35 cellular contexts compared by ENCODE assay signal in the genomic region with DNA sequence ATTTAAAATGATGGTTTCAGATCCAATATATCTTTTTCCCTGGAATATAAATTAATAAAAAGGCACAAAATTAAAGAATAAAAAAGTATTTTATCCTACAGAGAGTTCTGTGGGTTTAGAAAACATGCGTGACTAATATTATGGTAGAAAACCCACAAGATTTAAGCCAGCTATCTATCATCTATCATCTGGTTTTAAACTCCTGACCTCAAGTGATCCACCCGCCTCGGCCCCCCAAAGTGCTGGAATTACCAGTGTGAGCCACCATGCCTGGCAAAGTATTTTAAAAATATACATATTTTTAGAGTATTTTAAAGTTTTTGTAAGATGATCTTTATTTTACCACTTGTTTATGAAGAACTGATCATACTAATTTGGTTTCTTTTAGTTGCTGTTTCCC.
"Had no signal": no experiment of that assay in that cellular context is flagged by ENCODE, and none has a peak within 500 bp of the region (broad histone marks: within the 10 kb centered on the region; RNA-seq: fewer than 3 reads in every experiment).

No MANE protein-coding gene starts in this region.

- H3K27ac ChIP-seq: cardiac muscle cell, VCaP had no signal

- H3K4me3 ChIP-seq: cardiac muscle cell had no signal

- H3K27me3 ChIP-seq: cardiac muscle cell had no signal

- H3K36me3 ChIP-seq: cardiac muscle cell had no signal

- DNase-seq: activated CD4-positive, alpha-beta memory T cell treated with anti-CD3 and anti-CD28 coated beads, Interleukin-2, amount 10 ng/mL, durations not matched to agents 7 days and 5 days; activated CD4-positive, alpha-beta T cell treated with anti-CD3 and anti-CD28 coated beads for 1 hour; activated CD4-positive, alpha-beta T cell treated with anti-CD3 and anti-CD28 coated beads for 48 hours; activated CD4-positive, CD25-positive, alpha-beta regulatory T cell; activated CD8-positive, alpha-beta memory T cell treated with anti-CD3 and anti-CD28 coated beads for 24 hours; activated CD8-positive, alpha-beta memory T cell treated with anti-CD3 and anti-CD28 coated beads, Interleukin-2, amount 10 ng/mL, durations not matched to agents 7 days and 5 days; activated CD8-positive, alpha-beta memory T cell treated with anti-CD3 and anti-CD28 coated beads, Interleukin-2, amount 50 U/mL, for 48 hours; activated effector memory CD4-positive, alpha-beta T cell treated with Interleukin-2 at 50 U/mL for 16 hours; activated naive CD4-positive, alpha-beta T cell treated with anti-CD3 and anti-CD28 coated beads, Interleukin-2, amount 10 ng/mL, durations not matched to agents 7 days and 5 days; activated naive CD8-positive, alpha-beta T cell treated with anti-CD3 and anti-CD28 coated beads, Interleukin-2, amount 50 U/mL, for 24 hours; activated T-cell treated with anti-CD3 and anti-CD28 coated beads, Interleukin-2, amount 50 U/mL, for 48 hours; amniotic stem cell; aorta; Kasumi-1; KG1; MM.1S; MV-4-11; NCI-H1092 treated with DMSO at 0.1 percent for 48 hours; NCI-H1417; NCI-H146; NCI-H187; NCI-H2029 treated with DMSO at 0.1 percent for 48 hours; NCI-H2107; NCI-H2171; NCI-H510A; NCI-H526; NCI-H748 treated with DMSO at 0.1 percent for 48 hours; NK-92 treated with Interleukin-12 subunit alpha and Interleukin-12 subunit beta, amount 100 ng/mL, for 24 hours; RPMI8226; SHP77 treated with DMSO at 0.1 percent for 48 hours; T-cell; T1000 had no signal

- ATAC-seq: activated CD8-positive, alpha-beta memory T cell treated with anti-CD3 and anti-CD28 coated beads, Interleukin-2, amount 10 ng/mL, durations not matched to agents 7 days and 5 days; activated naive CD8-positive, alpha-beta T cell treated with anti-CD3 and anti-CD28 coated beads, Interleukin-2, amount 50 U/mL, for 24 hours; SK-N-SH treated with all-trans-retinoic acid at 6 μM for 48 hours; T-cell had no signal
